In the genomic region with DNA sequence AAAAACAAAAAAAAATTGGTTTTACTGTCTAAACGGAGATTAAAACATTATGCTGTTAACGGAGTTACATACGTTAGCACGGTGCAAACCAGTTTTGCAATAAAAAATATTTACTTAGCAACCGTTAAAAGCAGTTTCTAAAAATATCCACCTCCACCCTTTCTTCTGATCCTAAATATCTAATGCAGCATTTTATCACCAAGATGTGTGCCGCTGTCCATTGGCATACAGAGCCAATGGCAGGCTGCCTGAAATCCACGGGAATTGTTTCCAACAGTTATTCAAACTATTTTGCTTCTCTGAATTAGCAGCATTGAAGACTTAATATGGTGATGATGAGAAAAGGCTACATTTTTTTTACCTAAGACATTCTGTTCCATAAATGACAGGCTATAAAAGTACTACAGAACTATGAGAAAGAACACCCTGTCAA, we compare ENCODE assay signal across 12 cellular contexts.
A peak's percentile ranks its signal among the peaks of the same experiment; 100 is the strongest.
DNase-seq lines count a peak whose midpoint lies in the region; ATAC-seq and TF ChIP-seq lines count a peak whose summit lies in the region.
"Had no signal": no experiment of that assay in that cellular context is flagged by ENCODE, and none has a peak within 500 bp of the region (broad histone marks: within the 10 kb centered on the region; RNA-seq: fewer than 3 reads in every experiment).

No MANE protein-coding gene starts in this region.

- H3K9me2 ChIP-seq in HCT116 (ENCODE audit: insufficient read depth) (no peaks in the 10 kb centered on the region), SK-N-SH (no peaks in the 10 kb centered on the region)

- peaks cover 6% of the 10 kb centered on the region for H3K9me3 Mint-ChIP-seq in glutamatergic neuron (ENCODE audit: unreplicated experiment)
- H3K9me3 Mint-ChIP-seq: neural progenitor cell had no signal

- RAD21 ChIA-PET in HCT116 (lab: Charles Lee; ENCODE audit: low non-redundant PET in 1 of 2, low total read pairs in 2 of 2, uncharacterized antibody in 2 of 2, unreplicated experiment in 2 of 2): no interaction called here

- H3K4me1 ChIP-seq in HCT116 (ENCODE audit: control insufficient read depth in 1 of 2, insufficient read depth in 2 of 2, low read length in 2 of 2): peaks cover 28 to 67% of the 10 kb centered on the region in 2 experiments
- H3K4me1 ChIP-seq in SK-N-SH (ENCODE audit: control insufficient read depth in 1 of 2, insufficient read depth in 2 of 2, low read depth in 1 of 2, low read length in 1 of 2): peaks cover 16 to 43% of the 10 kb centered on the region in 2 experiments
- peaks cover 28% of the 10 kb centered on the region for H3K4me1 ChIP-seq in fibroblast of lung (ENCODE audit: control insufficient read depth, extremely low read depth, insufficient read depth, low read length)
- peaks cover 37% of the 10 kb centered on the region for H3K4me1 ChIP-seq in prostate gland (replicated peaks)
- H3K4me1 ChIP-seq: neural progenitor cell had no signal

- TF ChIP-seq POLR2A in HCT116 (IDR thresholded peaks at IDR 0.05; ENCODE audit: borderline replicate concordance, extremely low read depth, insufficient read depth, insufficient read length) (no peak), prostate gland (IDR thresholded peaks at IDR 0.05) (no peak)

- intact Hi-C loops in HCT116 (cut with micrococcal nuclease) (loop anchor here (5.0 kb wide), 1 partner anchor 42 kb away; no protein-coding TSS in a partner anchor), prostate gland (cut with DNase I) (loop anchor here (5.0 kb wide), 2 partner anchors 37 to 63 kb away; a partner anchor contains a TSS)

- ATAC-seq in HCT116 (no peak), HG02970 (IDR thresholded peaks at IDR 0.05; ENCODE audit: low FRiP score, unreplicated experiment) (no peak)

- POLR2A ChIA-PET in HCT116 (lab: Charles Lee): no interaction called here
- POLR2A ChIA-PET in SK-N-SH (lab: Yijun Ruan, JAX): no interaction called here

- H3K36me3 ChIP-seq in HCT116 (ENCODE audit: control insufficient read depth in 1 of 2, insufficient read depth in 2 of 2, low read length in 2 of 2) (peaks cover 2 to 5% of the 10 kb centered on the region in 2 experiments; a peak in 2 of 4 replicates), SK-N-SH (replicated peaks in 1 of 2; ENCODE audit: control insufficient read depth in 1 of 2, insufficient read depth in 2 of 2, low read length in 1 of 2) (peaks cover 19 to 26% of the 10 kb centered on the region in 2 experiments), fibroblast of lung (ENCODE audit: control insufficient read depth, insufficient read depth, low read length) (peaks cover 4% of the 10 kb centered on the region), prostate gland (no peaks in the 10 kb centered on the region)

- H3K27me3 ChIP-seq in HCT116 (ENCODE audit: insufficient read depth, low read length) (no peaks in the 10 kb centered on the region), SK-N-SH (ENCODE audit: insufficient read depth) (no peaks in the 10 kb centered on the region), fibroblast of lung (ENCODE audit: control insufficient read depth, insufficient read depth, low read length) (no peaks in the 10 kb centered on the region), prostate gland (replicated peaks; ENCODE audit: insufficient read depth) (no peaks in the 10 kb centered on the region)
- H3K27me3 ChIP-seq: neural progenitor cell, tibial nerve had no signal

- H3K27me3 Mint-ChIP-seq in glutamatergic neuron (ENCODE audit: unreplicated experiment): peaks cover 2% of the 10 kb centered on the region

- no peaks in the 10 kb centered on the region for H3K9me3 ChIP-seq in HCT116 (ENCODE audit: control insufficient read depth in 1 of 2, insufficient read depth in 1 of 2, low read depth in 1 of 2, low read length in 2 of 2)
- no peaks in the 10 kb centered on the region for H3K9me3 ChIP-seq in SK-N-SH
- H3K9me3 ChIP-seq in fibroblast of lung (ENCODE audit: control insufficient read depth, insufficient read depth, low read depth, low read length): no peaks in the 10 kb centered on the region
- H3K9me3 ChIP-seq in prostate gland: no peaks in the 10 kb centered on the region
- H3K9me3 ChIP-seq: tibial nerve had no signal

- DNase-seq in HCT116 (ENCODE audit: low read depth, low spot score): no peak
- DNase-seq in SK-N-SH: no peak
- DNase-seq in fibroblast of lung (ENCODE audit: low read depth in 2 of 2): peak; percentile 50 to 74
- DNase-seq in prostate gland (ENCODE audit: low spot score): peak; percentile 66
- no peak for DNase-seq in iPS-NIHi11 (ENCODE audit: low spot score)
- no peak for DNase-seq in glutamatergic neuron
- DNase-seq in amniotic stem cell (lab: John Stamatoyannopoulos, UW): no peak
- DNase-seq: NCI-H1694, SHP77 had no signal

- no peak overlapping the region for H2AFZ ChIP-seq in HCT116 (ENCODE audit: low read depth, low read length, poor library complexity, severe bottlenecking)
- H2AFZ ChIP-seq in SK-N-SH (ENCODE audit: low read depth): no peak overlapping the region
- H2AFZ ChIP-seq in fibroblast of lung (ENCODE audit: low read length): no peak overlapping the region
- H2AFZ ChIP-seq: neural progenitor cell had no signal

- H3F3A ChIP-seq in SK-N-SH (replicated peaks; ENCODE audit: insufficient read depth): peaks cover 79% of the 10 kb centered on the region

- CTCF ChIA-PET in HCT116 (lab: Charles Lee): no interaction called here
- CTCF ChIA-PET in SK-N-SH (lab: Yijun Ruan, JAX): no interaction called here

- H3K4me2 ChIP-seq in HCT116 (ENCODE audit: low read length) (peak overlapping the region; percentile 49), SK-N-SH (no peak overlapping the region), fibroblast of lung (ENCODE audit: extremely low read depth, insufficient read depth, low read length) (no peak overlapping the region)
- H3K4me2 ChIP-seq: neural progenitor cell had no signal

- H3K27ac ChIP-seq in HCT116 (ENCODE audit: low read depth, low read length) (no peak overlapping the region), SK-N-SH (ENCODE audit: low read depth in 2 of 2, low read length in 1 of 2) (peak overlapping the region; percentile 17 to 99; a peak in 3 of 4 replicates), fibroblast of lung (ENCODE audit: insufficient read depth, low read length) (peak overlapping the region; percentile 92), prostate gland (peak overlapping the region; percentile 84 to 94)
- H3K27ac ChIP-seq: neural progenitor cell had no signal

- no peak overlapping the region for H3K4me3 ChIP-seq in HCT116 (replicated peaks in 1 of 2; ENCODE audit: low read depth in 1 of 2, low read length in 2 of 2)
- no peak overlapping the region for H3K4me3 ChIP-seq in SK-N-SH (ENCODE audit: low read depth in 2 of 2, low read length in 1 of 2)
- H3K4me3 ChIP-seq in fibroblast of lung (replicated peaks in 1 of 4; ENCODE audit: control extremely low read depth in 1 of 4, insufficient read depth in 1 of 4, low read depth in 3 of 4, low read length in 4 of 4): no peak overlapping the region
- no peak overlapping the region for H3K4me3 ChIP-seq in prostate gland
- H3K4me3 ChIP-seq: neural progenitor cell, tibial nerve had no signal

- TF ChIP-seq RAD21 in HCT116 (IDR thresholded peaks at IDR 0.05; ENCODE audit: low read depth) (no peak), SK-N-SH (IDR thresholded peaks at IDR 0.05; ENCODE audit: low read length) (no peak)

- WGBS in SK-N-SH (ENCODE audit: low lambda C conversion rate): 23% methylated on average over 7 of the region's 7 CpGs
- 4% methylated on average over 7 of the region's 7 CpGs for WGBS in prostate gland

- no peak for TF ChIP-seq CTCF in HCT116 (IDR thresholded peaks at IDR 0.05 in 2 of 3, conservative IDR thresholded peaks at IDR 0.05 in 1 of 3; ENCODE audit: borderline replicate concordance in 1 of 3, insufficient read depth in 1 of 3, low read depth in 2 of 3, low read length in 2 of 3)
- no peak for TF ChIP-seq CTCF in SK-N-SH (IDR thresholded peaks at IDR 0.05)
- no peak for TF ChIP-seq CTCF in fibroblast of lung (conservative IDR thresholded peaks at IDR 0.05 in 1 of 2, IDR thresholded peaks at IDR 0.05 in 1 of 2; ENCODE audit: low read depth in 1 of 2, low read length in 2 of 2)
- TF ChIP-seq CTCF in prostate gland (IDR thresholded peaks at IDR 0.05): no peak
- TF ChIP-seq CTCF in glutamatergic neuron (IDR thresholded peaks at IDR 0.05; ENCODE audit: partially characterized antibody, unreplicated experiment): no peak

- H3K36me3 Mint-ChIP-seq in glutamatergic neuron (ENCODE audit: unreplicated experiment): no peaks in the 10 kb centered on the region

- no peak overlapping the region for H3K4me3 Mint-ChIP-seq in glutamatergic neuron (ENCODE audit: unreplicated experiment)
- H3K4me3 Mint-ChIP-seq: neural progenitor cell had no signal

- no peak for TF ChIP-seq EP300 in SK-N-SH (IDR thresholded peaks at IDR 0.05; ENCODE audit: borderline replicate concordance in 1 of 2, low read depth in 1 of 2, low read length in 1 of 2)

- BruUV-seq in HCT116 (replicated peaks; lab: Mats Ljungman, UMichigan): TSS peak; percentile 5

- H3K79me2 ChIP-seq in HCT116 (ENCODE audit: insufficient read depth, low read length) (no peaks in the 10 kb centered on the region), SK-N-SH (ENCODE audit: insufficient read depth) (no peaks in the 10 kb centered on the region), fibroblast of lung (ENCODE audit: control insufficient read depth, insufficient read depth, low read length) (no peaks in the 10 kb centered on the region)

- H3K27ac Mint-ChIP-seq in glutamatergic neuron (ENCODE audit: unreplicated experiment): no peak overlapping the region
- H3K27ac Mint-ChIP-seq: neural progenitor cell had no signal

- peaks cover 8% of the 10 kb centered on the region for H3K4me1 Mint-ChIP-seq in glutamatergic neuron (ENCODE audit: low read depth, unreplicated experiment)

- H3K9ac ChIP-seq in HCT116 (ENCODE audit: low read length) (no peak overlapping the region), SK-N-SH (peak overlapping the region; percentile 5; the same call in 1 of the 2 replicates), fibroblast of lung (ENCODE audit: insufficient read depth, low read length) (peak overlapping the region; percentile 16)
- H3K9ac ChIP-seq: neural progenitor cell had no signal

- peaks cover 4% of the 10 kb centered on the region; the same call in 1 of the 2 replicates for H4K20me1 ChIP-seq in HCT116 (ENCODE audit: insufficient read depth)
- no peaks in the 10 kb centered on the region for H4K20me1 ChIP-seq in SK-N-SH (ENCODE audit: insufficient read depth)
- H4K20me1 ChIP-seq in fibroblast of lung (ENCODE audit: control insufficient read depth, extremely low read depth, insufficient read depth, low read length): no peaks in the 10 kb centered on the region

TF ChIP-seq in SK-N-SH, 30 proteins besides CTCF, POLR2A, EP300 and RAD21 (continues in another document):
- TF ChIP-seq FOXM1 (IDR thresholded peaks at IDR 0.05; ENCODE audit: low read depth): no peak

Comparison
In these comparisons a context has a peak if more than half of its experiments do, and no peak if none do; other contexts are left out.
1. DNase-seq: peak in fibroblast of lung (2 of 2) and prostate gland (single experiment); none in HCT116 (single experiment), SK-N-SH (single experiment), iPS-NIHi11 (single experiment), glutamatergic neuron (single experiment) and amniotic stem cell (single experiment).